Comparison of ENCODE assay signal across 10 cellular contexts in the genomic region with DNA sequence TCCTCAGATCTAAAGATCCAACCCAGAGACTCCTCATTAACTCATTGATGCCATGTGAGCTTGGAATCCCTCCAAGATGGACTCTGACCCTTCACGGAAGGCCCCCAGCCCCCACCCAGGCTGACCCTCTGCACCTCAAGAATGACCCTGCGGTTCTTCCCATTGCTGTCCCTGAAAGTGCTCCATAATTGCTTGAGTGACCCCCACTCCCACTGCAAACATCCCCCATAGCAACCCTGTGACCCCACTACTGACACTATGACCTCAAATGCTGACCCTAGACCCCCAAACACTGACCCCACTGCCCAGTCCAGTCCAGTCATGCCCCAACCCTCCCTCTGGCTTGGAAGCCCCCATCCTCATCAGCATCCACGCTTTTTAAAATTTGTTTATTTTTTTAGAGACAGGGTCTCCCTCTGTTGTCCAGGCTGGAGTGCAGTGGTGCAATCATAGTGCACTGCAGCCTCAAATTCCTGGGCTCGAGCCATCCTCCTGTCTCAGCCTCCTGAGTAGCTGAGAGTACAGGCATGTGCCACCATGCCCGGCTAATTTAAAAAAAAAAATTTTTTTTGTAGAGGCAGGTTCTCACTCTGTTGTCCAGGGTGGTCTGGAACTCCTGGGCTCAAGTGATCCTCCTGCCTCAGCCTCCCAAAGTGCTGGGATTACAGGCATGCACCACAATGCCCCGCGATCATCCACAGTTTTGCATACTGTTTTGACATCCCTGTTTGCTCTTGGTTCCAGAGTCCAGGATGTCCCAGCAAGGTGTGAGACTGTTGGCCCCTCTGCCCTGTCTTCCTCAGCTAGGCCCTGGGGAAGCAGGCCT. TPM values are rescaled to one million over a fixed set of nuclear protein-coding genes. Genes with fewer than 3 reads are reported as not detected.
DNase-seq lines count a peak whose midpoint lies in the region; ATAC-seq and TF ChIP-seq lines count a peak whose summit lies in the region.
"Had no signal": no experiment of that assay in that cellular context is flagged by ENCODE, and none has a peak within 500 bp of the region (broad histone marks: within the 10 kb centered on the region; RNA-seq: fewer than 3 reads in every experiment).

No MANE protein-coding gene starts in this region.

- no peak overlapping the region for H2AK5ac ChIP-seq in trophoblast cell (ENCODE audit: low read length)

- no peaks in the 10 kb centered on the region for H3K9me2 ChIP-seq in PC-3 (replicated peaks; ENCODE audit: low read length)

- WGBS in esophagus, 2 donors = 70% methylated on average over 7 of the region's 7 CpGs
- no CpG with 5 or more reads among the region's 7 CpGs for WGBS in trophoblast cell (ENCODE audit: extremely low coverage, insufficient coverage, insufficient read length)

- ATAC-seq in PC-3 = peak; percentile 4

- H3K4me1 ChIP-seq in Caco-2 (peaks cover 11% of the 10 kb centered on the region), PC-3 (ENCODE audit: insufficient read depth, low read length) (peaks cover 13% of the 10 kb centered on the region; the same call in 1 of the 2 replicates), esophagus (ENCODE audit: control insufficient read depth in 2 of 2, insufficient read depth in 2 of 2, low read length in 1 of 2) (peaks cover 0 to 23% of the 10 kb centered on the region in 2 donors), trophoblast cell (ENCODE audit: control insufficient read depth in 1 of 2, insufficient read depth in 2 of 2, low read length in 2 of 2) (peaks cover 12 to 14% of the 10 kb centered on the region in 2 experiments)

- H3K36me3 ChIP-seq in Caco-2 (ENCODE audit: control insufficient read depth, insufficient read depth, low read length) (no peaks in the 10 kb centered on the region), PC-3 (ENCODE audit: low read depth, low read length) (no peaks in the 10 kb centered on the region), esophagus (ENCODE audit: control insufficient read depth in 2 of 2, insufficient read depth in 2 of 2, low read length in 1 of 2) (peaks cover 0 to 3% of the 10 kb centered on the region in 2 donors), trophoblast cell (ENCODE audit: control insufficient read depth in 1 of 2, insufficient read depth in 2 of 2, low read length in 2 of 2) (peaks cover 0 to 3% of the 10 kb centered on the region in 2 experiments)

- BruUV-seq in Caco-2 (replicated peaks; lab: Mats Ljungman, UMichigan) (no TSS peak), PC-3 (replicated peaks; lab: Mats Ljungman, UMichigan) (no TSS peak)

- H3K4me2 ChIP-seq in PC-3 (ENCODE audit: low read length) (peak overlapping the region; percentile 73), trophoblast cell (ENCODE audit: low read length) (no peak overlapping the region)

- H3K9me3 Mint-ChIP-seq in Caco-2 (ENCODE audit: unreplicated experiment) = no peaks in the 10 kb centered on the region

- no peaks in the 10 kb centered on the region for H3K27me3 Mint-ChIP-seq in Caco-2 (ENCODE audit: insufficient read depth, unreplicated experiment)

- H3K18ac ChIP-seq in trophoblast cell (ENCODE audit: low read length) = no peak overlapping the region

- no peak for TF ChIP-seq CTCF in Caco-2 (IDR thresholded peaks at IDR 0.05; ENCODE audit: insufficient read depth in 1 of 2, low read depth in 1 of 2, low read length in 1 of 2, severe bottlenecking in 1 of 2, unreplicated experiment in 1 of 2)
- TF ChIP-seq CTCF in PC-3 (conservative IDR thresholded peaks at IDR 0.05; ENCODE audit: low read depth, low read length) = no peak

- CTCF ChIA-PET in Caco-2 (lab: Charles Lee) (interaction anchor here (0.7 to 1.4 kb wide), 2 partner anchors 137 to 161 kb away, joined by 3 to 5 read pairs; no protein-coding TSS in a partner anchor), PC-3 (lab: Charles Lee) (interaction anchor here (0.8 to 1.0 kb wide), 2 partner anchors 160 to 488 kb away, joined by 3 to 16 read pairs; no protein-coding TSS in a partner anchor)

- H3K4ac ChIP-seq in trophoblast cell (ENCODE audit: low read depth, low read length) = no peak overlapping the region

- peak overlapping the region; percentile 60 for H3K4me3 Mint-ChIP-seq in Caco-2 (ENCODE audit: unreplicated experiment)

- peaks cover 5% of the 10 kb centered on the region for H3K79me1 ChIP-seq in trophoblast cell (ENCODE audit: low read length)

- H3K79me2 ChIP-seq in PC-3 (ENCODE audit: low read length) (no peaks in the 10 kb centered on the region), trophoblast cell (ENCODE audit: control insufficient read depth, insufficient read depth, low read length, poor library complexity) (no peaks in the 10 kb centered on the region)

- H3K27ac ChIP-seq in PC-3 (ENCODE audit: low read length) (no peak overlapping the region), esophagus (ENCODE audit: low read depth in 2 of 2, low read length in 1 of 2) (peak overlapping the region; percentile 58 to 63), trophoblast cell (ENCODE audit: low read depth, low read length) (no peak overlapping the region)

- H2BK120ac ChIP-seq in trophoblast cell (ENCODE audit: insufficient read depth, low read length, poor library complexity) = no peak overlapping the region

- peaks cover 6% of the 10 kb centered on the region for H3K36me3 Mint-ChIP-seq in Caco-2 (ENCODE audit: insufficient read depth, unreplicated experiment)

- peak overlapping the region; percentile 69; the same call in 1 of the 2 replicates for H2AFZ ChIP-seq in PC-3 (ENCODE audit: low read length)
- peak overlapping the region; percentile 8 for H2AFZ ChIP-seq in trophoblast cell (ENCODE audit: insufficient read depth, low read length, poor library complexity)

- no peaks in the 10 kb centered on the region for H4K20me1 ChIP-seq in PC-3 (ENCODE audit: low read length)

- H3K9ac ChIP-seq in PC-3 (ENCODE audit: low read length) = peak overlapping the region; percentile 31
- H3K9ac ChIP-seq in trophoblast cell (ENCODE audit: low read length) = no peak overlapping the region

- no peaks in the 10 kb centered on the region for H3K4me1 Mint-ChIP-seq in Caco-2 (ENCODE audit: low read depth, unreplicated experiment)

- H3K9me3 ChIP-seq in Caco-2 (no peaks in the 10 kb centered on the region), PC-3 (ENCODE audit: low read length) (no peaks in the 10 kb centered on the region), esophagus (ENCODE audit: control insufficient read depth in 2 of 2, insufficient read depth in 1 of 2, low read depth in 1 of 2, low read length in 1 of 2) (peaks cover 0 to 2% of the 10 kb centered on the region in 2 donors), trophoblast cell (ENCODE audit: insufficient read depth, low read depth, low read length) (peaks cover 8% of the 10 kb centered on the region)

- POLR2A ChIA-PET in Caco-2 (lab: Charles Lee) = no interaction called here
- POLR2A ChIA-PET in PC-3 (lab: Charles Lee; ENCODE audit: unreplicated experiment) = no interaction called here

- H3K4me3 ChIP-seq in Caco-2 (ENCODE audit: low read depth, low read length) (no peak overlapping the region), PC-3 (ENCODE audit: low read length) (peak overlapping the region; percentile 51; the same call in 1 of the 2 replicates), esophagus (ENCODE audit: low read depth in 1 of 2, low read length in 2 of 2) (peak overlapping the region; percentile 32 to 45), trophoblast cell (ENCODE audit: low read depth, low read length) (no peak overlapping the region)

- no peak overlapping the region for H2BK12ac ChIP-seq in trophoblast cell (ENCODE audit: low read length)

- H3K27me3 ChIP-seq in Caco-2 (replicated peaks; ENCODE audit: control insufficient read depth, insufficient read depth, low read length) = no peaks in the 10 kb centered on the region
- no peaks in the 10 kb centered on the region for H3K27me3 ChIP-seq in PC-3 (ENCODE audit: low read length)
- H3K27me3 ChIP-seq in esophagus (ENCODE audit: control insufficient read depth in 1 of 2, insufficient read depth in 2 of 2, low read length in 2 of 2) = no peaks in the 10 kb centered on the region
- peaks cover 35% of the 10 kb centered on the region for H3K27me3 ChIP-seq in trophoblast cell (ENCODE audit: insufficient read depth, low read length)

- intact Hi-C loops in Caco-2 (cut with micrococcal nuclease; ENCODE audit: unreplicated experiment) (no loop called here), PC-3 (cut with micrococcal nuclease) (loop anchor here (5.0 kb wide), 1 partner anchor 50 kb away; a partner anchor contains a TSS)

- H4K91ac ChIP-seq in trophoblast cell (ENCODE audit: low read depth, low read length) = no peak overlapping the region

- H4K12ac ChIP-seq in trophoblast cell (ENCODE audit: low read depth, low read length) = no peak overlapping the region

- no peak overlapping the region for H3K27ac Mint-ChIP-seq in Caco-2 (ENCODE audit: unreplicated experiment)

- no peak overlapping the region for H3K23ac ChIP-seq in trophoblast cell (ENCODE audit: low read length)

- no peak overlapping the region for H2BK5ac ChIP-seq in trophoblast cell (ENCODE audit: low read depth, low read length, poor library complexity)

- DNase-seq in Caco-2 = no peak
- DNase-seq in PC-3 = no peak
- no peak for DNase-seq in trophoblast cell
- no peak for DNase-seq in superior temporal gyrus (ENCODE audit: extremely low spot score)
- DNase-seq in KBM-7 = no peak
- DNase-seq in activated gamma-delta T cell (lab: John Stamatoyannopoulos, UW) = no peak
- DNase-seq in SK-N-DZ (ENCODE audit: low spot score) = no peak
- DNase-seq: amniotic stem cell had no signal

- H3K14ac ChIP-seq in trophoblast cell (ENCODE audit: low read length) = no peak overlapping the region

- no peak overlapping the region for H4K8ac ChIP-seq in trophoblast cell (ENCODE audit: low read depth, low read length)

- H3F3A ChIP-seq in PC-3 (ENCODE audit: low read length, unreplicated experiment) = no peaks in the 10 kb centered on the region

- in situ Hi-C loops in KBM-7 (cut with MboI; ENCODE audit: low pct_unique_long_range_greater_than_20kb, low sequenced_read_pairs) = no loop called here

RNA-seq across cellular contexts. Expression of a gene that starts 0.9 kb away (rescaled TPM):
- total RNA-seq in Caco-2 (2022) (0.35 and 0.59 TPM in 2 replicates), PC-3 (2014; rRNA removed) (3.3 and 12.0 TPM in 2 replicates)
- 1 to 10 TPM; 1.5 to 1.9 TPM for polyA plus RNA-seq in esophagus
- 0.10 and 0.16 TPM in 2 replicates for polyA plus RNA-seq in trophoblast cell (2013)
- polyA plus RNA-seq in SK-N-DZ (2014; cell fraction: cytosol; rRNA removed) = 9.6 and 14.0 TPM in 2 replicates
- 12.2 and 12.8 TPM in 2 replicates for polyA plus RNA-seq in SK-N-DZ (2014; cell fraction: nucleus; rRNA removed)
- polyA plus RNA-seq: neural cell had no signal

RNA-seq across cellular contexts. Expression of a gene that starts 14.7 kb away (rescaled TPM):
- total RNA-seq in Caco-2 (2022) (42.6 and 46.4 TPM in 2 replicates), PC-3 (2014; rRNA removed) (91.8 and 117 TPM in 2 replicates)
- polyA plus RNA-seq in esophagus = 10 to 100 TPM; 34.0 to 59.5 TPM
- 26.6 and 28.8 TPM in 2 replicates for polyA plus RNA-seq in trophoblast cell (2013)
- 51.1 and 87.6 TPM in 2 replicates for polyA plus RNA-seq in SK-N-DZ (2014; cell fraction: cytosol; rRNA removed)
- polyA plus RNA-seq in SK-N-DZ (2014; cell fraction: nucleus; rRNA removed) = 354 and 363 TPM in 2 replicates

RNA-seq across cellular contexts. Expression of a gene that starts 16.3 kb away (rescaled TPM):
- total RNA-seq in Caco-2 (2022) (89.6 and 92.7 TPM in 2 replicates), PC-3 (2014; rRNA removed) (266 and 337 TPM in 2 replicates)
- 10 to 100 TPM; 19.5 to 39.4 TPM for polyA plus RNA-seq in esophagus
- polyA plus RNA-seq in trophoblast cell (2013) = 149 and 154 TPM in 2 replicates
- polyA plus RNA-seq in SK-N-DZ (2014; cell fraction: cytosol; rRNA removed) = 22.5 and 35.9 TPM in 2 replicates
- 20.5 and 25.4 TPM in 2 replicates for polyA plus RNA-seq in SK-N-DZ (2014; cell fraction: nucleus; rRNA removed)

RNA-seq across cellular contexts. Expression of a gene that starts 48.4 kb away (rescaled TPM):
- total RNA-seq in Caco-2 (2022) (19.3 and 26.4 TPM in 2 replicates), PC-3 (2014; rRNA removed) (179 and 243 TPM in 2 replicates)
- polyA plus RNA-seq in esophagus = 10 to 100 TPM; 75.1 to 76.0 TPM
- 45.9 and 47.7 TPM in 2 replicates for polyA plus RNA-seq in trophoblast cell (2013)
- polyA plus RNA-seq in SK-N-DZ (2014; cell fraction: cytosol; rRNA removed) = 88.3 and 135 TPM in 2 replicates
- 230 and 272 TPM in 2 replicates for polyA plus RNA-seq in SK-N-DZ (2014; cell fraction: nucleus; rRNA removed)

RNA-seq across cellular contexts. Expression of a gene that starts 48.4 kb away (rescaled TPM):
- 72.0 and 72.4 TPM in 2 replicates for total RNA-seq in Caco-2 (2022)
- 155 and 191 TPM in 2 replicates for total RNA-seq in PC-3 (2014; rRNA removed)
- 100 to 1,000 TPM in 1 of 2 donors, 10 to 100 TPM in 1; 52.1 to 101 TPM for polyA plus RNA-seq in esophagus
- 139 and 150 TPM in 2 replicates for polyA plus RNA-seq in trophoblast cell (2013)
- 22.6 and 22.7 TPM in 2 replicates for polyA plus RNA-seq in SK-N-DZ (2014; cell fraction: cytosol; rRNA removed)
- polyA plus RNA-seq in SK-N-DZ (2014; cell fraction: nucleus; rRNA removed) = 27.7 and 36.1 TPM in 2 replicates

Comparison
In these comparisons a context has a peak if more than half of its experiments do, and no peak if none do; other contexts are left out.
1. H3K4me3 ChIP-seq: peak in PC-3 (single experiment) and esophagus (2 of 2); none in Caco-2 (single experiment) and trophoblast cell (single experiment).
2. H3K27ac ChIP-seq: peak in esophagus (2 of 2); none in PC-3 (single experiment) and trophoblast cell (single experiment).